37 cellular contexts compared by ENCODE assay signal in the genomic region with DNA sequence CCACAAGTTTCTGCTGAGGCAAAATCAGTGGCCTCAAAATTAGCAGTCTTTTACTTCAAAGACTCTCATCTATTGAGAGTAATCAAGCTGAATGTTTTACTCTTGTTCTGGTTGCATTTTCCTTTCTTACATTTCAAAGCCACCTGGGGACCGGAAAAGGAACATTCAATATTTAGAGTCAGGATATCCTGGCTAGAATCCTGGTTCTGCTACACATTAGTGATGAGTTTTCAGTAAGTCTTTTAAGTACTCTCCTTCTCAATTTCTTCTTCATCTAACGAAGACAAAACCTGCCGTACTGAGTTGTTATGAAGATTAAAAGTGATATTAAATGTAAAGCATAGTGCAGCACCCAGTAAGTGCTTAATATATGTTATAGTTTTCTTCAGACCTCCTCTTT. TPM values are rescaled to one million over a fixed set of nuclear protein-coding genes. Genes with fewer than 3 reads are reported as not detected.
"Had no signal": no experiment of that assay in that cellular context is flagged by ENCODE, and none has a peak within 500 bp of the region (broad histone marks: within the 10 kb centered on the region; RNA-seq: fewer than 3 reads in every experiment).

No MANE protein-coding gene starts in this region.

- H3K4me1 Mint-ChIP-seq: activated CD4-positive, alpha-beta memory T cell treated with anti-CD3 and anti-CD28 coated beads, Interleukin-2, amount 10 ng/mL, durations not matched to agents 7 days and 5 days; activated CD4-positive, alpha-beta T cell treated with anti-CD3 and anti-CD28 coated beads, Interleukin-2, amount 10 ng/mL, durations not matched to agents 7 days and 5 days; activated naive CD4-positive, alpha-beta T cell treated with anti-CD3 and anti-CD28 coated beads, Interleukin-2, amount 10 ng/mL, durations not matched to agents 7 days and 5 days; activated naive CD8-positive, alpha-beta T cell treated with anti-CD3 and anti-CD28 coated beads, Interleukin-2, amount 10 ng/mL, durations not matched to agents 7 days and 5 days; central memory CD8-positive, alpha-beta T cell; naive B cell; stimulated activated memory B cell treated with anti-CD40 and anti-IgM and Interleukin-4, amounts not matched to agents 10 μg/mL and 1 μg/mL and 100 μg/mL, for 72 hours; stimulated activated naive CD8-positive, alpha-beta T cell treated with anti-CD3 and anti-CD28 coated beads, Interleukin-15, amount 100 ng/mL, for 72 hours had no signal

- H3K9me3 ChIP-seq: esophagus squamous epithelium, pancreas, prostate gland, thyroid gland, upper lobe of right lung had no signal

- H3K4me3 ChIP-seq: breast epithelium, esophagus squamous epithelium, hepatocyte, pancreas, prostate gland, thyroid gland, upper lobe of right lung had no signal

- H3K36me3 Mint-ChIP-seq: activated naive CD4-positive, alpha-beta T cell treated with anti-CD3 and anti-CD28 coated beads, Interleukin-2, amount 10 ng/mL, durations not matched to agents 7 days and 5 days; activated naive CD8-positive, alpha-beta T cell treated with anti-CD3 and anti-CD28 coated beads, Interleukin-2, amount 10 ng/mL, durations not matched to agents 7 days and 5 days; stimulated activated memory B cell treated with anti-CD40 and anti-IgM and Interleukin-4, amounts not matched to agents 10 μg/mL and 1 μg/mL and 100 μg/mL, for 72 hours had no signal

- H3K27me3 ChIP-seq: breast epithelium, esophagus squamous epithelium, hepatocyte, pancreas, thyroid gland, upper lobe of right lung had no signal

- H3K27ac ChIP-seq: breast epithelium, hepatocyte, pancreas, prostate gland, thyroid gland, upper lobe of right lung had no signal

- H3K27me3 Mint-ChIP-seq: activated CD4-positive, alpha-beta memory T cell treated with anti-CD3 and anti-CD28 coated beads, Interleukin-2, amount 10 ng/mL, durations not matched to agents 7 days and 5 days; activated CD4-positive, alpha-beta T cell treated with anti-CD3 and anti-CD28 coated beads, Interleukin-2, amount 10 ng/mL, durations not matched to agents 7 days and 5 days; activated naive CD4-positive, alpha-beta T cell treated with anti-CD3 and anti-CD28 coated beads, Interleukin-2, amount 10 ng/mL, durations not matched to agents 7 days and 5 days; activated naive CD8-positive, alpha-beta T cell treated with anti-CD3 and anti-CD28 coated beads, Interleukin-2, amount 10 ng/mL, durations not matched to agents 7 days and 5 days; activated T-cell treated with anti-CD3 and anti-CD28 coated beads, Interleukin-2, amount 50 U/mL, for 24 hours; naive B cell; stimulated activated memory B cell treated with anti-CD40 and anti-IgM and Interleukin-4, amounts not matched to agents 10 μg/mL and 1 μg/mL and 100 μg/mL, for 72 hours; stimulated activated naive CD8-positive, alpha-beta T cell treated with anti-CD3 and anti-CD28 coated beads, Interleukin-15, amount 100 ng/mL, for 72 hours had no signal

- H3K79me2 ChIP-seq: hepatocyte had no signal

- H2AFZ ChIP-seq: hepatocyte had no signal

- FAIRE-seq: colon, pancreas, small intestine had no signal

- H3K4me2 ChIP-seq: hepatocyte had no signal

- DNase-seq: activated CD4-positive, alpha-beta memory T cell treated with anti-CD3 and anti-CD28 coated beads, Interleukin-2, amount 10 ng/mL, durations not matched to agents 7 days and 5 days; activated CD4-positive, alpha-beta T cell treated with anti-CD3 and anti-CD28 coated beads, Interleukin-2, amount 10 ng/mL, durations not matched to agents 7 days and 5 days; activated CD4-positive, CD25-positive, alpha-beta regulatory T cell treated with anti-CD3 and anti-CD28 coated beads, Interleukin-2, amount 50 U/mL, for 72 hours; activated CD8-positive, alpha-beta memory T cell treated with anti-CD3 and anti-CD28 coated beads, Interleukin-2, amount 50 U/mL, for 48 hours; activated gamma-delta T cell; activated naive CD4-positive, alpha-beta T cell treated with anti-CD3 and anti-CD28 coated beads, Interleukin-2, amount 10 ng/mL, durations not matched to agents 7 days and 5 days; activated naive CD8-positive, alpha-beta T cell treated with anti-CD3 and anti-CD28 coated beads, Interleukin-2, amount 10 ng/mL, durations not matched to agents 7 days and 5 days; activated T-cell treated with anti-CD3 and anti-CD28 coated beads, Interleukin-2, amount 50 U/mL, for 24 hours; amniotic stem cell; effector CD8-positive, alpha-beta T cell; esophagus squamous epithelium; foreskin melanocyte; glutamatergic neuron; islet precursor cell; mammary epithelial cell; naive B cell; nucleus accumbens; pancreas; retina; small intestine; stimulated activated CD4-positive, alpha-beta T cell treated with anti-CD3 and anti-CD28 coated beads, Interleukin-1b, Interleukin-23, amount 100 ng/mL, for 48 hours; stimulated activated CD4-positive, alpha-beta T cell treated with anti-CD3 and anti-CD28 coated beads, Interleukin-4, amount 100 ng/mL, for 4 hours; stimulated activated CD8-positive, alpha-beta memory T cell treated with anti-CD3 and anti-CD28 coated beads, Interleukin-4, amount 100 ng/mL, for 48 hours; stimulated activated naive CD8-positive, alpha-beta T cell treated with anti-CD3 and anti-CD28 coated beads, Interleukin-15, amount 100 ng/mL, for 72 hours; SW 1271; T1000; thyroid gland; upper lobe of right lung had no signal

- H3K4me3 Mint-ChIP-seq: activated CD4-positive, alpha-beta memory T cell treated with anti-CD3 and anti-CD28 coated beads, Interleukin-2, amount 10 ng/mL, durations not matched to agents 7 days and 5 days; activated CD4-positive, alpha-beta T cell treated with anti-CD3 and anti-CD28 coated beads, Interleukin-2, amount 10 ng/mL, durations not matched to agents 7 days and 5 days; activated naive CD4-positive, alpha-beta T cell treated with anti-CD3 and anti-CD28 coated beads, Interleukin-2, amount 10 ng/mL, durations not matched to agents 7 days and 5 days; activated naive CD8-positive, alpha-beta T cell treated with anti-CD3 and anti-CD28 coated beads, Interleukin-2, amount 10 ng/mL, durations not matched to agents 7 days and 5 days; activated T-cell treated with anti-CD3 and anti-CD28 coated beads, Interleukin-2, amount 50 U/mL, for 24 hours; central memory CD8-positive, alpha-beta T cell; naive B cell; neural crest cell; stimulated activated memory B cell treated with anti-CD40 and anti-IgM and Interleukin-4, amounts not matched to agents 10 μg/mL and 1 μg/mL and 100 μg/mL, for 72 hours; stimulated activated naive CD8-positive, alpha-beta T cell treated with anti-CD3 and anti-CD28 coated beads, Interleukin-15, amount 100 ng/mL, for 72 hours; T-helper 1 cell treated with Interleukin-12 subunit alpha and Interleukin-12 subunit beta and Interleukin-4 antibody, amounts not matched to agents 30 μg/mL and 1 μg/mL, for 36 hours had no signal

- H3K4me1 ChIP-seq: breast epithelium, pancreas, prostate gland, thyroid gland had no signal

- ATAC-seq: pancreas; sciatic nerve; stimulated activated memory B cell treated with anti-CD40 and anti-IgM and Interleukin-4, amounts not matched to agents 10 μg/mL and 1 μg/mL and 100 μg/mL, for 72 hours; stimulated activated naive CD8-positive, alpha-beta T cell treated with anti-CD3 and anti-CD28 coated beads, Interleukin-15, amount 100 ng/mL, for 72 hours; upper lobe of right lung had no signal

- H3K36me3 ChIP-seq: breast epithelium, esophagus squamous epithelium, pancreas, prostate gland, thyroid gland, upper lobe of right lung had no signal

- H3K27ac Mint-ChIP-seq: activated CD4-positive, alpha-beta memory T cell treated with anti-CD3 and anti-CD28 coated beads, Interleukin-2, amount 10 ng/mL, durations not matched to agents 7 days and 5 days; activated CD4-positive, alpha-beta T cell treated with anti-CD3 and anti-CD28 coated beads, Interleukin-2, amount 10 ng/mL, durations not matched to agents 7 days and 5 days; activated naive CD4-positive, alpha-beta T cell treated with anti-CD3 and anti-CD28 coated beads, Interleukin-2, amount 10 ng/mL, durations not matched to agents 7 days and 5 days; activated naive CD8-positive, alpha-beta T cell treated with anti-CD3 and anti-CD28 coated beads, Interleukin-2, amount 10 ng/mL, durations not matched to agents 7 days and 5 days; activated T-cell treated with anti-CD3 and anti-CD28 coated beads, Interleukin-2, amount 50 U/mL, for 24 hours; naive B cell; stimulated activated memory B cell treated with anti-CD40 and anti-IgM and Interleukin-4, amounts not matched to agents 10 μg/mL and 1 μg/mL and 100 μg/mL, for 72 hours; stimulated activated naive CD8-positive, alpha-beta T cell treated with anti-CD3 and anti-CD28 coated beads, Interleukin-15, amount 100 ng/mL, for 72 hours; T-helper 1 cell treated with Interleukin-12 subunit alpha and Interleukin-12 subunit beta and Interleukin-4 antibody, amounts not matched to agents 30 μg/mL and 1 μg/mL, for 36 hours had no signal

- H3K9me3 Mint-ChIP-seq: activated CD4-positive, alpha-beta memory T cell treated with anti-CD3 and anti-CD28 coated beads, Interleukin-2, amount 10 ng/mL, durations not matched to agents 7 days and 5 days; activated CD4-positive, alpha-beta T cell treated with anti-CD3 and anti-CD28 coated beads, Interleukin-2, amount 10 ng/mL, durations not matched to agents 7 days and 5 days; activated naive CD4-positive, alpha-beta T cell treated with anti-CD3 and anti-CD28 coated beads, Interleukin-2, amount 10 ng/mL, durations not matched to agents 7 days and 5 days had no signal

RNA-seq across cellular contexts. Expression of a gene that starts 52.4 kb away (rescaled TPM):
- total RNA-seq: activated CD4-positive, alpha-beta memory T cell treated with anti-CD3 and anti-CD28 coated beads, Interleukin-2, amount 10 ng/mL, durations not matched to agents 7 days and 5 days; activated CD4-positive, alpha-beta T cell treated with anti-CD3 and anti-CD28 coated beads, Interleukin-2, amount 10 ng/mL, durations not matched to agents 7 days and 5 days; activated naive CD8-positive, alpha-beta T cell treated with anti-CD3 and anti-CD28 coated beads, Interleukin-2, amount 10 ng/mL, durations not matched to agents 7 days and 5 days; upper lobe of right lung had no signal
